ENCODE assay signal across 9 cellular contexts in the genomic region with DNA sequence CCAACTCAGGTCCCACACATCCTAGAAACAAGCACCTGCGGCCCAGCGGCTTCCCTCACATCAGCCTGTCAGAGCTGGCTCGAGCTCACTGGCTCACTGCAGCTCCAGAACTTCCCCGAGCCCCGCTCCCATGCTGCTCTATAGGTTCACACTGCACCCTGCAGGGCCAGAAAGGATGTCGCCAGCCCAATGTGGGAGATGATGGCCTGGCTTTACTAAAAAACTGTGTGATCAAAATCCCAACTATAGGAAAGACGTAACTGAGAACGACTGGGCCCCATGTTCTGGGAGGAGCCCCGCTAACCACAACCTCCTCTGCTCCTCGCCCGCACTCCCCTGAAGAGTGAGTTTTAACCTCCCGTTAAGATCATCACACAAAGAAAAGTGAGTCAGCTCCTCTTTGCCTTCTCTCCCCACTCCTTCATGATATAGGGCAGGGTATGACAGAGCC. TPM values are rescaled to one million over a fixed set of nuclear protein-coding genes. Genes with fewer than 3 reads are reported as not detected.
A peak's percentile ranks its signal among the peaks of the same experiment; 100 is the strongest.
DNase-seq lines count a peak whose midpoint lies in the region; ATAC-seq and TF ChIP-seq lines count a peak whose summit lies in the region.
"Had no signal": no experiment of that assay in that cellular context is flagged by ENCODE, and none has a peak within 500 bp of the region (broad histone marks: within the 10 kb centered on the region; RNA-seq: fewer than 3 reads in every experiment).

No MANE protein-coding gene starts in this region.

- H3K4me1 ChIP-seq in CD4-positive, alpha-beta memory T cell (ENCODE audit: insufficient read depth, low read length): peaks cover 85% of the 10 kb centered on the region

- no peak for ATAC-seq in HG03354 (IDR thresholded peaks at IDR 0.05; ENCODE audit: poor library complexity, severe bottlenecking, unreplicated experiment)

- H3K36me3 Mint-ChIP-seq in CD4-positive, alpha-beta memory T cell: peaks cover 7 to 40% of the 10 kb centered on the region in 2 donors

- peak; percentile 23 for TF ChIP-seq CTCF in choroid plexus epithelial cell (conservative IDR thresholded peaks at IDR 0.05; ENCODE audit: low read depth, low read length)

- H3K27me3 ChIP-seq in CD4-positive, alpha-beta memory T cell (ENCODE audit: insufficient read depth, low read length): no peaks in the 10 kb centered on the region

- H3K4me3 Mint-ChIP-seq in CD4-positive, alpha-beta memory T cell: peak overlapping the region; percentile 65 to 88 (median 81)

- H3K9me3 Mint-ChIP-seq in CD4-positive, alpha-beta memory T cell: no peaks in the 10 kb centered on the region

- peak overlapping the region; percentile 82 to 99 (median 96) for H3K27ac Mint-ChIP-seq in CD4-positive, alpha-beta memory T cell

- H3K4me3 ChIP-seq in CD4-positive, alpha-beta memory T cell (ENCODE audit: low read length in 2 of 2): peak overlapping the region; percentile 41 to 43
- H3K4me3 ChIP-seq in choroid plexus epithelial cell (ENCODE audit: low read depth, low read length) (no peak overlapping the region), skin epidermis (peak overlapping the region in 2 of 7 experiments; percentile 11 to 16)

- no peaks in the 10 kb centered on the region for H3K9me3 ChIP-seq in CD4-positive, alpha-beta memory T cell (ENCODE audit: control insufficient read depth in 1 of 2, low read length in 2 of 2)

- H3K27me3 Mint-ChIP-seq in CD4-positive, alpha-beta memory T cell: no peaks in the 10 kb centered on the region

- peaks cover 33% of the 10 kb centered on the region for H3K36me3 ChIP-seq in CD4-positive, alpha-beta memory T cell (ENCODE audit: insufficient read depth, low read length)

- peaks cover 54 to 82% (median 65%) of the 10 kb centered on the region in 4 donors for H3K4me1 Mint-ChIP-seq in CD4-positive, alpha-beta memory T cell

- POLR2A ChIA-PET in CD4-positive, alpha-beta memory T cell (lab: Charles Lee; ENCODE audit: partially characterized antibody): interaction anchor here (0.6 to 18.7 kb wide), 15 partner anchors 9 to 341 kb away, joined by 3 to 437 read pairs (median 5); a partner anchor contains a TSS
- POLR2A ChIA-PET in HEK293T (lab: Yijun Ruan, JAX): interaction anchor here (1.1 to 1.7 kb wide), 3 partner anchors 15 to 253 kb away, joined by 3 to 6 read pairs (median 4); a partner anchor contains a TSS

- H3K27ac ChIP-seq in CD4-positive, alpha-beta memory T cell (ENCODE audit: low read depth, low read length): peak overlapping the region; percentile 85
- H3K27ac ChIP-seq in skin epidermis: peak overlapping the region in 15 of 21 experiments; percentile 14 to 85 (median 57)

- peak; percentile 64 to 92 (median 71) for DNase-seq in CD4-positive, alpha-beta memory T cell
- DNase-seq in activated CD4-positive, alpha-beta T cell treated with anti-CD3 and anti-CD28 coated beads for 48 hours: peak; percentile 88
- DNase-seq in choroid plexus epithelial cell (ENCODE audit: low read depth) (peak; percentile 58), HEK293T (ENCODE audit: extremely low spot score) (no peak), A172 (ENCODE audit: low spot score) (no peak), NCI-H1417 (lab: John Stamatoyannopoulos, UW) (no peak)

- CTCF ChIA-PET in CD4-positive, alpha-beta memory T cell (lab: Charles Lee; ENCODE audit: partially characterized antibody): interaction anchor here (0.6 to 5.5 kb wide), 17 partner anchors 9 to 349 kb away, joined by 3 to 52 read pairs (median 4); a partner anchor contains a TSS
- CTCF ChIA-PET in HEK293T (lab: Yijun Ruan, JAX): no interaction called here

- intact Hi-C loops in CD4-positive, alpha-beta memory T cell (cut with micrococcal nuclease): loop anchor here (1.0 kb wide), 3 partner anchors 15 to 186 kb away; a partner anchor contains a TSS

TF ChIP-seq in HEK293T, 16 proteins besides CTCF, POLR2A, EP300 and RAD21:
- TF ChIP-seq L3MBTL2 (conservative IDR thresholded peaks at IDR 0.05) (no peak), ELF4 (IDR thresholded peaks at IDR 0.05) (no peak), FOXK2 (IDR thresholded peaks at IDR 0.05) (no peak), TARDBP (IDR thresholded peaks at IDR 0.05) (no peak), SP1 (IDR thresholded peaks at IDR 0.05) (no peak), CTBP1 (IDR thresholded peaks at IDR 0.05; ENCODE audit: borderline replicate concordance) (no peak)

RNA-seq across cellular contexts. Expression of a gene that starts 4.6 kb away (rescaled TPM):
- 100 to 1,000 TPM; 103 to 110 TPM for total RNA-seq in CD4-positive, alpha-beta memory T cell
- polyA plus RNA-seq in CD4-positive, alpha-beta memory T cell: 100 to 1,000 TPM; 156 to 264 TPM
- total RNA-seq in A172 (2014; rRNA removed; shearing (Covaris generic)): 391 and 428 TPM in 2 replicates

RNA-seq across cellular contexts. Expression of a gene that starts 4.9 kb away (rescaled TPM):
- total RNA-seq in CD4-positive, alpha-beta memory T cell: 1 to 10 TPM; 1.4 to 2.1 TPM
- polyA plus RNA-seq in CD4-positive, alpha-beta memory T cell: 1 to 10 TPM in 1 of 2 donors, not detected in 1; 1.5 TPM
- 0.91 and 1.4 TPM in 2 replicates for total RNA-seq in A172 (2014; rRNA removed; shearing (Covaris generic))
- total RNA-seq: kidney epithelial cell had no signal

RNA-seq across cellular contexts. Expression of a gene that starts 14.9 kb away (rescaled TPM):
- total RNA-seq in CD4-positive, alpha-beta memory T cell: 10 to 100 TPM; 19.5 to 19.8 TPM
- polyA plus RNA-seq in CD4-positive, alpha-beta memory T cell: 10 to 100 TPM; 29.7 to 46.7 TPM
- total RNA-seq in A172 (2014; rRNA removed; shearing (Covaris generic)): 26.3 and 43.1 TPM in 2 replicates

RNA-seq across cellular contexts. Expression of a gene that starts 15.0 kb away (rescaled TPM):
- total RNA-seq in CD4-positive, alpha-beta memory T cell: 10 to 100 TPM; 54.3 to 61.1 TPM
- polyA plus RNA-seq in CD4-positive, alpha-beta memory T cell: 100 to 1,000 TPM; 105 to 114 TPM
- total RNA-seq in A172 (2014; rRNA removed; shearing (Covaris generic)): 74.4 and 75.2 TPM in 2 replicates

RNA-seq across cellular contexts. Expression of a gene that starts 23.3 kb away (rescaled TPM):
- total RNA-seq in CD4-positive, alpha-beta memory T cell: 1,000 to 10,000 TPM; 2,104 to 2,268 TPM
- polyA plus RNA-seq in CD4-positive, alpha-beta memory T cell: 1,000 to 10,000 TPM in 1 of 2 donors, 100 to 1,000 TPM in 1; 794 to 1,144 TPM
- total RNA-seq in A172 (2014; rRNA removed; shearing (Covaris generic)): 2,228 and 2,364 TPM in 2 replicates

Comparison
In these comparisons a context has a peak if more than half of its experiments do, and no peak if none do; other contexts are left out.
1. DNase-seq: peak in CD4-positive, alpha-beta memory T cell (5 of 5), activated CD4-positive, alpha-beta T cell treated with anti-CD3 and anti-CD28 coated beads for 48 hours (single experiment) and choroid plexus epithelial cell (single experiment); none in HEK293T (single experiment), A172 (single experiment) and NCI-H1417 (0 of 3).